Comparison of ENCODE assay signal across 40 cellular contexts in the genomic region with DNA sequence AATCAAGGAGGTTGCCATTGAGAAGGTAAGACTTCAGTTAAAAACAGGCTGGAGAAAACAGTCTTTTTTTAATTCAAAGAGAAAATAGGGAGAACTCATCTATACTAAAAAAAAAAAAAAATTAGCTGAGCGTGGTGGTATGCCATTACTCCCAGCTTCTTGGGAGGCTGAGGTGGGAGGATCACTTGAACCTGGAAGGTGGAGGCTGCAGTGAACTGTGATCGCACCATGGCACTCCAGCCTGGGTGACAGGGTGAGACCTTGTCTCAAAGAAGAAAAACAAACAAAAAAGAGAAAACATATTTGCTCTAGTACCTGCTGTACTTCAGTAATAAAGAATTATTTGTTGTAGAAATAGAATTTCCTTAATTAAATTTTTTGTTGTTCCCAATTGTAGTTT.
"Had no signal": no experiment of that assay in that cellular context is flagged by ENCODE, and none has a peak within 500 bp of the region (broad histone marks: within the 10 kb centered on the region; RNA-seq: fewer than 3 reads in every experiment).

No MANE protein-coding gene starts in this region.

- H3K36me3 Mint-ChIP-seq: activated naive CD4-positive, alpha-beta T cell treated with anti-CD3 and anti-CD28 coated beads, Interleukin-2, amount 10 ng/mL, durations not matched to agents 7 days and 5 days; activated naive CD4-positive, alpha-beta T cell treated with anti-CD3 and anti-CD28 coated beads, Interleukin-2, amount 50 U/mL, for 24 hours; activated naive CD8-positive, alpha-beta T cell treated with anti-CD3 and anti-CD28 coated beads for 36 hours; brain had no signal

- ATAC-seq: activated naive CD4-positive, alpha-beta T cell treated with anti-CD3 and anti-CD28 coated beads, Interleukin-2, amount 50 U/mL, for 72 hours; activated naive CD8-positive, alpha-beta T cell treated with anti-CD3 and anti-CD28 coated beads, Interleukin-2, amount 50 U/mL, for 24 hours; activated T-cell treated with anti-CD3 and anti-CD28 coated beads, Interleukin-2, amount 50 U/mL, for 4 hours; activated T-cell treated with anti-CD3 and anti-CD28 coated beads, Interleukin-2, amount 50 U/mL, for 72 hours; activated T-helper 17 cell treated with anti-CD3 and anti-CD28 coated beads, Interleukin-2, amount 50 U/mL, for 72 hours; body of pancreas had no signal

- FAIRE-seq: astrocyte, bronchial epithelial cell had no signal

- H3K4me1 Mint-ChIP-seq: activated naive CD4-positive, alpha-beta T cell treated with anti-CD3 and anti-CD28 coated beads, Interleukin-2, amount 10 ng/mL, durations not matched to agents 7 days and 5 days; activated naive CD4-positive, alpha-beta T cell treated with anti-CD3 and anti-CD28 coated beads, Interleukin-2, amount 50 U/mL, for 24 hours; activated naive CD8-positive, alpha-beta T cell treated with anti-CD3 and anti-CD28 coated beads for 36 hours; activated naive CD8-positive, alpha-beta T cell treated with anti-CD3 and anti-CD28 coated beads, Interleukin-2, amount 50 U/mL, for 24 hours; activated T-helper 17 cell treated with anti-CD3 and anti-CD28 coated beads, Interleukin-2, amount 50 U/mL, for 72 hours; brain; central memory CD8-positive, alpha-beta T cell had no signal

- DNase-seq: activated effector memory CD4-positive, alpha-beta T cell treated with anti-CD3 and anti-CD28 coated beads, Interleukin-2, amount 50 U/mL, for 16 hours; activated effector memory CD4-positive, alpha-beta T cell treated with Interleukin-2 at 50 U/mL for 16 hours; activated gamma-delta T cell; activated gamma-delta T cell treated with Interleukin-2 at 50 U/mL for 16 hours; activated naive CD4-positive, alpha-beta T cell; activated naive CD4-positive, alpha-beta T cell treated with anti-CD3 and anti-CD28 coated beads for 36 hours; activated naive CD4-positive, alpha-beta T cell treated with anti-CD3 and anti-CD28 coated beads, Interleukin-2, amount 10 ng/mL, durations not matched to agents 7 days and 5 days; activated naive CD4-positive, alpha-beta T cell treated with anti-CD3 and anti-CD28 coated beads, Interleukin-2, amount 50 U/mL, for 16 hours; activated naive CD4-positive, alpha-beta T cell treated with Interleukin-2 at 50 U/mL for 16 hours; activated naive CD8-positive, alpha-beta T cell treated with anti-CD3 and anti-CD28 coated beads for 36 hours; activated naive CD8-positive, alpha-beta T cell treated with anti-CD3 and anti-CD28 coated beads, Interleukin-2, amount 10 ng/mL, durations not matched to agents 7 days and 5 days; activated naive CD8-positive, alpha-beta T cell treated with anti-CD3 and anti-CD28 coated beads, Interleukin-2, amount 50 U/mL, for 24 hours; activated T-cell treated with anti-CD3 and anti-CD28 coated beads, Interleukin-2, amount 50 U/mL, for 1 hour; activated T-cell treated with anti-CD3 and anti-CD28 coated beads, Interleukin-2, amount 50 U/mL, for 24 hours; activated T-cell treated with anti-CD3 and anti-CD28 coated beads, Interleukin-2, amount 50 U/mL, for 4 hours; activated T-cell treated with anti-CD3 and anti-CD28 coated beads, Interleukin-2, amount 50 U/mL, for 48 hours; activated T-cell treated with anti-CD3 and anti-CD28 coated beads, Interleukin-2, amount 50 U/mL, for 72 hours; adrenal gland; amniotic stem cell; amygdala; anterior cingulate cortex; aorta; body of pancreas; brain microvascular endothelial cell; caudate nucleus; central memory CD4-positive, alpha-beta T cell; cerebellar nuclear complex had no signal

- H3K4me3 Mint-ChIP-seq: activated naive CD4-positive, alpha-beta T cell treated with anti-CD3 and anti-CD28 coated beads for 36 hours; activated naive CD4-positive, alpha-beta T cell treated with anti-CD3 and anti-CD28 coated beads, Interleukin-2, amount 10 ng/mL, durations not matched to agents 7 days and 5 days; activated naive CD4-positive, alpha-beta T cell treated with anti-CD3 and anti-CD28 coated beads, Interleukin-2, amount 50 U/mL, for 24 hours; activated naive CD8-positive, alpha-beta T cell; activated naive CD8-positive, alpha-beta T cell treated with anti-CD3 and anti-CD28 coated beads for 36 hours; activated naive CD8-positive, alpha-beta T cell treated with anti-CD3 and anti-CD28 coated beads, Interleukin-2, amount 10 ng/mL, durations not matched to agents 7 days and 5 days; activated naive CD8-positive, alpha-beta T cell treated with anti-CD3 and anti-CD28 coated beads, Interleukin-2, amount 50 U/mL, for 24 hours; activated T-cell treated with anti-CD3 and anti-CD28 coated beads, Interleukin-2, amount 50 U/mL, for 24 hours; activated T-cell treated with anti-CD3 and anti-CD28 coated beads, Interleukin-2, amount 50 U/mL, for 4 hours; activated T-cell treated with anti-CD3 and anti-CD28 coated beads, Interleukin-2, amount 50 U/mL, for 72 hours; activated T-helper 1 cell treated with anti-CD3 and anti-CD28 coated beads, Interleukin-12 subunit alpha, Interleukin-12 subunit beta, Interleukin-2, Interleukin-4 antibody, amounts not matched to agents 30 ng/mL and 10 ng/mL and 1 ng/mL, durations not matched to agents 14 hours and 24 hours and 36 hours; activated T-helper 17 cell treated with anti-CD3 and anti-CD28 coated beads, Interleukin-2, amount 50 U/mL, for 72 hours; brain; central memory CD8-positive, alpha-beta T cell had no signal

- H3K36me3 ChIP-seq: adrenal gland, ascending aorta, brain microvascular endothelial cell, breast epithelium, cardiac muscle cell had no signal

- H3K27ac ChIP-seq: adrenal gland, ascending aorta, body of pancreas, brain microvascular endothelial cell, breast epithelium, cardiac muscle cell had no signal

- H3K4me3 ChIP-seq: adrenal gland, ascending aorta, body of pancreas, breast epithelium, cardiac muscle cell had no signal

- H3K9me3 ChIP-seq: ascending aorta, body of pancreas had no signal

- H3K27me3 Mint-ChIP-seq: activated naive CD4-positive, alpha-beta T cell treated with anti-CD3 and anti-CD28 coated beads, Interleukin-2, amount 50 U/mL, for 24 hours; central memory CD8-positive, alpha-beta T cell had no signal

- H3K4me1 ChIP-seq: adrenal gland, ascending aorta, body of pancreas, breast epithelium had no signal

- H3K27me3 ChIP-seq: adrenal gland, ascending aorta, body of pancreas, brain microvascular endothelial cell, breast epithelium, cardiac muscle cell had no signal

- H3K27ac Mint-ChIP-seq: activated naive CD4-positive, alpha-beta T cell treated with anti-CD3 and anti-CD28 coated beads for 36 hours; activated naive CD4-positive, alpha-beta T cell treated with anti-CD3 and anti-CD28 coated beads, Interleukin-2, amount 10 ng/mL, durations not matched to agents 7 days and 5 days; activated naive CD4-positive, alpha-beta T cell treated with anti-CD3 and anti-CD28 coated beads, Interleukin-2, amount 50 U/mL, for 24 hours; activated naive CD4-positive, alpha-beta T cell treated with anti-CD3 and anti-CD28 coated beads, Interleukin-2, amount 50 U/mL, for 72 hours; activated naive CD8-positive, alpha-beta T cell; activated naive CD8-positive, alpha-beta T cell treated with anti-CD3 and anti-CD28 coated beads for 36 hours; activated naive CD8-positive, alpha-beta T cell treated with anti-CD3 and anti-CD28 coated beads, Interleukin-2, amount 10 ng/mL, durations not matched to agents 7 days and 5 days; activated naive CD8-positive, alpha-beta T cell treated with anti-CD3 and anti-CD28 coated beads, Interleukin-2, amount 50 U/mL, for 24 hours; activated T-cell treated with anti-CD3 and anti-CD28 coated beads, Interleukin-2, amount 50 U/mL, for 24 hours; activated T-cell treated with anti-CD3 and anti-CD28 coated beads, Interleukin-2, amount 50 U/mL, for 72 hours; activated T-helper 1 cell treated with anti-CD3 and anti-CD28 coated beads, Interleukin-12 subunit alpha, Interleukin-12 subunit beta, Interleukin-2, Interleukin-4 antibody, amounts not matched to agents 30 ng/mL and 10 ng/mL and 1 ng/mL, durations not matched to agents 14 hours and 24 hours and 36 hours; activated T-helper 17 cell treated with anti-CD3 and anti-CD28 coated beads, Interleukin-2, amount 50 U/mL, for 72 hours; activated T-helper 2 cell treated with anti-CD3 and anti-CD28 coated beads, Interferon-gamma antibody, Interleukin-2, Interleukin-4, amounts not matched to agents 10 μg/mL and 5 μg/mL and 100 μg/mL, durations not matched to agents 14 hours and 24 hours and 36 hours; brain had no signal

- H3K9me3 Mint-ChIP-seq: activated naive CD4-positive, alpha-beta T cell treated with anti-CD3 and anti-CD28 coated beads, Interleukin-2, amount 10 ng/mL, durations not matched to agents 7 days and 5 days; activated naive CD4-positive, alpha-beta T cell treated with anti-CD3 and anti-CD28 coated beads, Interleukin-2, amount 50 U/mL, for 24 hours; activated naive CD4-positive, alpha-beta T cell treated with anti-CD3 and anti-CD28 coated beads, Interleukin-2, amount 50 U/mL, for 72 hours; activated naive CD8-positive, alpha-beta T cell treated with anti-CD3 and anti-CD28 coated beads, Interleukin-2, amount 50 U/mL, for 24 hours; activated T-helper 2 cell treated with anti-CD3 and anti-CD28 coated beads, Interferon-gamma antibody, Interleukin-2, Interleukin-4, amounts not matched to agents 10 μg/mL and 5 μg/mL and 100 μg/mL, durations not matched to agents 14 hours and 24 hours and 36 hours; central memory CD8-positive, alpha-beta T cell had no signal
